In the genomic region with DNA sequence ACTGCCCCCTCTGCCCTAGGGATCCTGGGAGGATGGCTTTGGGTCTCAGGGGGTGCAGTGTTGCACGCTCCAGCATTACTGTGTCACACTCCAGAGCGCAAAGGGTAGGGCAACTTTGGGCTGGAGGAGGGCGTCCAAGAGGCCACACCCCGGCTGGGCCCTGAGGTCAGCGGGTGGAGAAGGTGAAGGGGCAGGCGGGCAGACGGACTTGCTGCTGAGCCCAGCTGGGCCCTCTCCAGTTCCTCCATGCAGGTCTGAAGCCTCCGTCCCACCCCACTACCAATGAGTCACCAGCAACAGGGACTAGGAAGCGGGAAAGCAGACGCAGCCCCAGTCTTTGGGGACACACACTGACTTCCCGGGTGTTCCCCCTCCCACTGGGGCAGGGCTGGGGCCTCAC, we compare ENCODE assay signal across 1 cellular context.
TF ChIP-seq lines count a peak whose summit lies in the region.

No MANE protein-coding gene starts in this region.

TF ChIP-seq in WTC11, 78 proteins besides CTCF, POLR2A, EP300 and RAD21 (continued from another document):
- TF ChIP-seq, protein P1, sequence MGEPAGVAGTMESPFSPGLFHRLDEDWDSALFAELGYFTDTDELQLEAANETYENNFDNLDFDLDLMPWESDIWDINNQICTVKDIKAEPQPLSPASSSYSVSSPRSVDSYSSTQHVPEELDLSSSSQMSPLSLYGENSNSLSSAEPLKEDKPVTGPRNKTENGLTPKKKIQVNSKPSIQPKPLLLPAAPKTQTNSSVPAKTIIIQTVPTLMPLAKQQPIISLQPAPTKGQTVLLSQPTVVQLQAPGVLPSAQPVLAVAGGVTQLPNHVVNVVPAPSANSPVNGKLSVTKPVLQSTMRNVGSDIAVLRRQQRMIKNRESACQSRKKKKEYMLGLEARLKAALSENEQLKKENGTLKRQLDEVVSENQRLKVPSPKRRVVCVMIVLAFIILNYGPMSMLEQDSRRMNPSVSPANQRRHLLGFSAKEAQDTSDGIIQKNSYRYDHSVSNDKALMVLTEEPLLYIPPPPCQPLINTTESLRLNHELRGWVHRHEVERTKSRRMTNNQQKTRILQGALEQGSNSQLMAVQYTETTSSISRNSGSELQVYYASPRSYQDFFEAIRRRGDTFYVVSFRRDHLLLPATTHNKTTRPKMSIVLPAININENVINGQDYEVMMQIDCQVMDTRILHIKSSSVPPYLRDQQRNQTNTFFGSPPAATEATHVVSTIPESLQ (CRISPR knock-in tag; IDR thresholded peaks at IDR 0.05): no peak
- TF ChIP-seq, protein P2, sequence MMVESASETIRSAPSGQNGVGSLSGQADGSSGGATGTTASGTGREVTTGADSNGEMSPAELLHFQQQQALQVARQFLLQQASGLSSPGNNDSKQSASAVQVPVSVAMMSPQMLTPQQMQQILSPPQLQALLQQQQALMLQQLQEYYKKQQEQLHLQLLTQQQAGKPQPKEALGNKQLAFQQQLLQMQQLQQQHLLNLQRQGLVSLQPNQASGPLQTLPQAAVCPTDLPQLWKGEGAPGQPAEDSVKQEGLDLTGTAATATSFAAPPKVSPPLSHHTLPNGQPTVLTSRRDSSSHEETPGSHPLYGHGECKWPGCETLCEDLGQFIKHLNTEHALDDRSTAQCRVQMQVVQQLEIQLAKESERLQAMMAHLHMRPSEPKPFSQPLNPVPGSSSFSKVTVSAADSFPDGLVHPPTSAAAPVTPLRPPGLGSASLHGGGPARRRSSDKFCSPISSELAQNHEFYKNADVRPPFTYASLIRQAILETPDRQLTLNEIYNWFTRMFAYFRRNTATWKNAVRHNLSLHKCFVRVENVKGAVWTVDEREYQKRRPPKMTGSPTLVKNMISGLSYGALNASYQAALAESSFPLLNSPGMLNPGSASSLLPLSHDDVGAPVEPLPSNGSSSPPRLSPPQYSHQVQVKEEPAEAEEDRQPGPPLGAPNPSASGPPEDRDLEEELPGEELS (CRISPR knock-in tag; IDR thresholded peaks at IDR 0.05): no peak
- TF ChIP-seq, protein P3, sequence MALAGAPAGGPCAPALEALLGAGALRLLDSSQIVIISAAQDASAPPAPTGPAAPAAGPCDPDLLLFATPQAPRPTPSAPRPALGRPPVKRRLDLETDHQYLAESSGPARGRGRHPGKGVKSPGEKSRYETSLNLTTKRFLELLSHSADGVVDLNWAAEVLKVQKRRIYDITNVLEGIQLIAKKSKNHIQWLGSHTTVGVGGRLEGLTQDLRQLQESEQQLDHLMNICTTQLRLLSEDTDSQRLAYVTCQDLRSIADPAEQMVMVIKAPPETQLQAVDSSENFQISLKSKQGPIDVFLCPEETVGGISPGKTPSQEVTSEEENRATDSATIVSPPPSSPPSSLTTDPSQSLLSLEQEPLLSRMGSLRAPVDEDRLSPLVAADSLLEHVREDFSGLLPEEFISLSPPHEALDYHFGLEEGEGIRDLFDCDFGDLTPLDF (CRISPR knock-in tag; IDR thresholded peaks at IDR 0.05): no peak
- TF ChIP-seq ZNF317 (CRISPR knock-in tag; IDR thresholded peaks at IDR 0.05; ENCODE audit: borderline replicate concordance, low read depth): no peak
- TF ChIP-seq, protein P4, sequence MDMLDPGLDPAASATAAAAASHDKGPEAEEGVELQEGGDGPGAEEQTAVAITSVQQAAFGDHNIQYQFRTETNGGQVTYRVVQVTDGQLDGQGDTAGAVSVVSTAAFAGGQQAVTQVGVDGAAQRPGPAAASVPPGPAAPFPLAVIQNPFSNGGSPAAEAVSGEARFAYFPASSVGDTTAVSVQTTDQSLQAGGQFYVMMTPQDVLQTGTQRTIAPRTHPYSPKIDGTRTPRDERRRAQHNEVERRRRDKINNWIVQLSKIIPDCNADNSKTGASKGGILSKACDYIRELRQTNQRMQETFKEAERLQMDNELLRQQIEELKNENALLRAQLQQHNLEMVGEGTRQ (CRISPR knock-in tag; IDR thresholded peaks at IDR 0.05): no peak
- no peak for TF ChIP-seq MYBL2 (CRISPR knock-in tag; IDR thresholded peaks at IDR 0.05)
- TF ChIP-seq ZNF138 (CRISPR knock-in tag; conservative IDR thresholded peaks at IDR 0.05): no peak
- TF ChIP-seq GTF2I (CRISPR knock-in tag; conservative IDR thresholded peaks at IDR 0.05): no peak
- TF ChIP-seq, protein P5, sequence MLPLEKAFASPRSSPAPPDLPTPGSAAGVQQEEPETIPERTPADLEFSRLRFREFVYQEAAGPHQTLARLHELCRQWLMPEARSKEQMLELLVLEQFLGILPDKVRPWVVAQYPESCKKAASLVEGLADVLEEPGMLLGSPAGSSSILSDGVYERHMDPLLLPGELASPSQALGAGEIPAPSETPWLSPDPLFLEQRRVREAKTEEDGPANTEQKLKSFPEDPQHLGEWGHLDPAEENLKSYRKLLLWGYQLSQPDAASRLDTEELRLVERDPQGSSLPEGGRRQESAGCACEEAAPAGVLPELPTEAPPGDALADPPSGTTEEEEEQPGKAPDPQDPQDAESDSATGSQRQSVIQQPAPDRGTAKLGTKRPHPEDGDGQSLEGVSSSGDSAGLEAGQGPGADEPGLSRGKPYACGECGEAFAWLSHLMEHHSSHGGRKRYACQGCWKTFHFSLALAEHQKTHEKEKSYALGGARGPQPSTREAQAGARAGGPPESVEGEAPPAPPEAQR (CRISPR knock-in tag; IDR thresholded peaks at IDR 0.05): no peak
- TF ChIP-seq, protein P6, sequence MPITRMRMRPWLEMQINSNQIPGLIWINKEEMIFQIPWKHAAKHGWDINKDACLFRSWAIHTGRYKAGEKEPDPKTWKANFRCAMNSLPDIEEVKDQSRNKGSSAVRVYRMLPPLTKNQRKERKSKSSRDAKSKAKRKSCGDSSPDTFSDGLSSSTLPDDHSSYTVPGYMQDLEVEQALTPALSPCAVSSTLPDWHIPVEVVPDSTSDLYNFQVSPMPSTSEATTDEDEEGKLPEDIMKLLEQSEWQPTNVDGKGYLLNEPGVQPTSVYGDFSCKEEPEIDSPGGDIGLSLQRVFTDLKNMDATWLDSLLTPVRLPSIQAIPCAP (CRISPR knock-in tag; IDR thresholded peaks at IDR 0.05): no peak
- TF ChIP-seq, protein P7, sequence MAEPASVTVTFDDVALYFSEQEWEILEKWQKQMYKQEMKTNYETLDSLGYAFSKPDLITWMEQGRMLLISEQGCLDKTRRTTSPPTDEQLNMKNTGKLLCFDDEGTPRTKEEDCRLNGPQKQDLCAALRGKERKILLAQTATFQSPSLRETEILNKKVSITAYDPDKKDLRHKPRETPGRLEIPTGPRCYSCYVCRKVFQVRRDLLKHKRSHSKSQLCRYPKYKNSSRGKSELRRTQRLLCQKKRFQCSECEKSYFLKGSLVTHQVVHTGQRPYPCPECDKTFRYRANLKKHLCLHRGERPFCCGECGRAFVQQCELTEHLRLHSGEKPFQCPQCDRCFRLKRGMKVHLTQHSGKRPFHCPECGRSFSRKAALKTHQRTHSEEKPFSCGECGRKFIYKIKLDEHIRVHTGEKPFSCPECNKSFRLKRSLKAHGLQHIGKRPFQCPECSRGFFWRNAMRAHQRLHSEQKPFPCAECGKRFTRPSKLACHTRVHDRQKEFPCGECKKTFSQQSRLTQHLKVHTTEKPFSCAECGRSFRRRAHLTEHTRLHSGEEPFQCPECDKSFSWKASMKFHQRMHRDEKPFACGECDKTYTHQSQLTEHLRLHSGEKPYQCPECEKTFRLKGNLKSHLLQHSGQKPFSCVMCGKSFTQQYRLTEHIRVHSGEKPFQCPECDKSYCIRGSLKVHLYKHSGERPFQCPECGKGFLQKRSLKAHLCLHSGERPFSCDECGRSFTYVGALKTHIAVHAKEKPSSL (CRISPR knock-in tag; conservative IDR thresholded peaks at IDR 0.05): no peak
